24 cellular contexts compared by ENCODE assay signal in the genomic region with DNA sequence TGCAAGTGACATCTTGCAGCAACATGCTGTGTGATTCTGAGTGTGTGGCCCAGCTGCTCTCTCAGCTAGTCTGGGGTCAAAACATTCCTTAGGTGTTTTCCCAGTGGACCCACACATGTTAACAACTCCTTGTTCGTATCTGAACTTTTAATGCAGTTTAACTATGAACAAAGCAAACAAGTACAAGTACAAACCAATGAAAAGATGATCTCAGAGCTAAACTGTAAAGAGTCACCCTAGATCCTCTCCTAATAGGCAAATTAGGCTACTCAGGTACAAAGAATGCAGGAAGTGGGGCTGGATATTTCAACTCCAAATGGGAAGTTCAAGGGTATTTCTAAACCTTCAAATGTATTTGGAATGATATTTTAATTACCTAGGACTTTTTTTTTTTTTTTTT.
DNase-seq lines count a peak whose midpoint lies in the region; ATAC-seq, FAIRE-seq and TF ChIP-seq lines count a peak whose summit lies in the region.
"Had no signal": no experiment of that assay in that cellular context is flagged by ENCODE, and none has a peak within 500 bp of the region (broad histone marks: within the 10 kb centered on the region; RNA-seq: fewer than 3 reads in every experiment).

No MANE protein-coding gene starts in this region.

- peaks cover 0 to 1% of the 10 kb centered on the region in 2 donors for H3K9me3 ChIP-seq in lung (ENCODE audit: control insufficient read depth in 2 of 2, insufficient read depth in 1 of 2, low read length in 1 of 2)
- H3K9me3 ChIP-seq: BE2C, Caco-2 had no signal

- FAIRE-seq in bronchial epithelial cell (lab: Jason Lieb, UNC) = no peak
- FAIRE-seq: small intestine, TTC549 had no signal

- no peak for TF ChIP-seq CTCF in bronchial epithelial cell (IDR thresholded peaks at IDR 0.05; ENCODE audit: insufficient read depth, low read length, severe bottlenecking)
- TF ChIP-seq CTCF in lung (IDR thresholded peaks at IDR 0.05; ENCODE audit: control extremely low read depth, extremely low read depth) = no peak

- H3K36me3 ChIP-seq in bronchial epithelial cell (ENCODE audit: control insufficient read depth, insufficient read depth, low read length) (no peaks in the 10 kb centered on the region), lung (ENCODE audit: control insufficient read depth in 2 of 2, insufficient read depth in 2 of 2, low read length in 2 of 2) (no peaks in the 10 kb centered on the region)
- H3K36me3 ChIP-seq: heart right ventricle had no signal

- H3K4me3 ChIP-seq in bronchial epithelial cell (ENCODE audit: low read depth, low read length) (no peak overlapping the region), lung (no peak overlapping the region)
- H3K4me3 ChIP-seq: heart right ventricle had no signal

- 37 to 45% methylated on average over 1 of the region's 1 CpG for WGBS in lung, 2 donors

- H3K27ac ChIP-seq in lung (ENCODE audit: low read depth in 1 of 2, low read length in 1 of 2) = no peak overlapping the region
- H3K27ac ChIP-seq: heart right ventricle had no signal

- DNase-seq in EL (peak; percentile 41), HS-5 (ENCODE audit: low read depth) (peak; percentile 54), bronchial epithelial cell (ENCODE audit: low read depth) (peak; percentile 88), lung (ENCODE audit: low spot score) (no peak), NCI-H1417 (lab: John Stamatoyannopoulos, UW) (no peak), T-helper 9 cell (no peak)
- DNase-seq: activated CD4-positive, alpha-beta T cell treated with anti-CD3 and anti-CD28 coated beads for 36 hours; activated naive CD4-positive, alpha-beta T cell treated with anti-CD3 and anti-CD28 coated beads for 36 hours; activated T-cell treated with anti-CD3 and anti-CD28 coated beads, Interleukin-2, amount 50 U/mL, for 72 hours; amygdala; BE2C; Caco-2; cortex of kidney; DMS79; heart right ventricle; NCI-H1417 treated with DMSO at 0.1 percent for 48 hours; NCI-H2107; SHP77 treated with DMSO at 0.1 percent for 48 hours; small intestine; stimulated activated CD4-positive, alpha-beta T cell treated with anti-CD3 and anti-CD28 coated beads, Interleukin-1b, Interleukin-23, amount 100 ng/mL, for 48 hours; T-cell; trophoblast cell had no signal

- ATAC-seq in lung (ENCODE audit: insufficient read depth, low FRiP score) (peak; percentile 45), GM18858 (IDR thresholded peaks at IDR 0.05; ENCODE audit: unreplicated experiment) (no peak)
- ATAC-seq: activated CD4-positive, alpha-beta T cell treated with anti-CD3 and anti-CD28 coated beads for 36 hours; activated T-cell treated with anti-CD3 and anti-CD28 coated beads, Interleukin-2, amount 50 U/mL, for 72 hours; heart right ventricle; T-cell had no signal

- H3K27me3 ChIP-seq in bronchial epithelial cell (ENCODE audit: control insufficient read depth, insufficient read depth, low read length) (no peaks in the 10 kb centered on the region), lung (ENCODE audit: control insufficient read depth, insufficient read depth) (no peaks in the 10 kb centered on the region)
- H3K27me3 ChIP-seq: BE2C, heart right ventricle had no signal

- H3K4me1 ChIP-seq in lung (ENCODE audit: control insufficient read depth in 2 of 2, insufficient read depth in 2 of 2, low read length in 2 of 2) = no peaks in the 10 kb centered on the region
- H3K4me1 ChIP-seq: BE2C, Caco-2, heart right ventricle had no signal

Comparison
In these comparisons a context has a peak if more than half of its experiments do, and no peak if none do; other contexts are left out.
1. DNase-seq: peak in EL (single experiment), HS-5 (single experiment) and bronchial epithelial cell (single experiment); none in lung (single experiment), NCI-H1417 (0 of 3) and T-helper 9 cell (single experiment).